In genomic region chr16:56081371-56081770, GRCh38 we compare ENCODE assay signal across 27 cellular contexts.
"Had no signal": no experiment of that assay in that cellular context is flagged by ENCODE, and none has a peak within 500 bp of the region (broad histone marks: within the 10 kb centered on the region; RNA-seq: fewer than 3 reads in every experiment).

No MANE protein-coding gene starts in this region.

- H3K36me3 ChIP-seq: ascending aorta had no signal

- H3K27ac ChIP-seq: ascending aorta, VCaP had no signal

- H3K9me3 ChIP-seq: ascending aorta had no signal

- FAIRE-seq: TTC549 had no signal

- H3K4me1 ChIP-seq: ascending aorta had no signal

- DNase-seq: activated B cell treated with CpG ODN at 0.5 μM for 24 hours; activated CD4-positive, alpha-beta memory T cell treated with anti-CD3 and anti-CD28 coated beads for 36 hours; activated CD4-positive, alpha-beta T cell treated with anti-CD3 and anti-CD28 coated beads for 4 hours; activated CD4-positive, alpha-beta T cell treated with anti-CD3 and anti-CD28 coated beads, Interleukin-2, amount 10 ng/mL, durations not matched to agents 24 days and 14 days; activated CD4-positive, alpha-beta T cell treated with anti-CD3 and anti-CD28 coated beads, Interleukin-2, amount 50 U/mL, for 1 hour; activated CD4-positive, alpha-beta T cell treated with anti-CD3 and anti-CD28 coated beads, Interleukin-2, amount 50 U/mL, for 4 hours; activated CD4-positive, CD25-positive, alpha-beta regulatory T cell treated with anti-CD3 and anti-CD28 coated beads, Interleukin-2, amount 50 U/mL, for 72 hours; activated CD8-positive, alpha-beta memory T cell treated with anti-CD3 and anti-CD28 coated beads, Interleukin-2, amount 50 U/mL, for 4 hours; activated CD8-positive, alpha-beta T cell treated with anti-CD3 and anti-CD28 coated beads for 36 hours; activated effector memory CD4-positive, alpha-beta T cell treated with anti-CD3 and anti-CD28 coated beads, Interleukin-2, amount 50 U/mL, for 16 hours; activated naive CD4-positive, alpha-beta T cell treated with anti-CD3 and anti-CD28 coated beads, Interleukin-2, amount 10 ng/mL, durations not matched to agents 7 days and 5 days; activated naive CD4-positive, alpha-beta T cell treated with Interleukin-2 at 50 U/mL for 16 hours; activated naive CD8-positive, alpha-beta T cell treated with anti-CD3 and anti-CD28 coated beads, Interleukin-2, amount 10 ng/mL, durations not matched to agents 7 days and 5 days; activated naive CD8-positive, alpha-beta T cell treated with anti-CD3 and anti-CD28 coated beads, Interleukin-2, amount 50 U/mL, for 24 hours; activated T-cell treated with anti-CD3 and anti-CD28 coated beads for 4 hours; activated T-cell treated with anti-CD3 and anti-CD28 coated beads, Interleukin-2, amount 50 U/mL, for 1 hour; activated T-cell treated with anti-CD3 and anti-CD28 coated beads, Interleukin-2, amount 50 U/mL, for 4 hours; activated T-cell treated with anti-CD3 and anti-CD28 coated beads, Interleukin-2, amount 50 U/mL, for 72 hours; amygdala; anterior cingulate cortex; central memory CD4-positive, alpha-beta T cell; T-helper 1 cell; T-helper 2 cell; T-helper 9 cell had no signal

- H3K4me3 ChIP-seq: ascending aorta had no signal

- H3K27me3 ChIP-seq: ascending aorta had no signal
